ENCODE assay signal across 9 cellular contexts in genomic region chr12:6635856-6636521, GRCh38. TPM values are rescaled to one million over a fixed set of nuclear protein-coding genes. Genes with fewer than 3 reads are reported as not detected.
DNase-seq lines count a peak whose midpoint lies in the region; ATAC-seq and TF ChIP-seq lines count a peak whose summit lies in the region.
"Had no signal": no experiment of that assay in that cellular context is flagged by ENCODE, and none has a peak within 500 bp of the region (broad histone marks: within the 10 kb centered on the region; RNA-seq: fewer than 3 reads in every experiment).

TSS of gene LPAR5 (minus strand) at chr12:6635959. CDS start at chr12:6621248, 14,711 bp downstream.

- ATAC-seq in GM21381 (IDR thresholded peaks at IDR 0.05; ENCODE audit: unreplicated experiment) (peak; percentile 51), natural killer cell (peak; percentile 43 to 54 (median 50))

- no peaks in the 10 kb centered on the region for H3K9me3 ChIP-seq in CD8-positive, alpha-beta memory T cell (ENCODE audit: low read length)
- H3K9me3 ChIP-seq in OCI-LY7 (ENCODE audit: low read length) = no peaks in the 10 kb centered on the region

- H3K9me3 Mint-ChIP-seq in CD8-positive, alpha-beta memory T cell = no peaks in the 10 kb centered on the region
- H3K9me3 Mint-ChIP-seq in dendritic cell treated with granulocyte-macrophage colony-stimulating factor and Interleukin-4, amounts not matched to agents 40 ng/mL and 50 ng/mL, for 4 days = no peaks in the 10 kb centered on the region
- H3K9me3 Mint-ChIP-seq in natural killer cell = no peaks in the 10 kb centered on the region

- POLR2A ChIA-PET in CD8-positive, alpha-beta memory T cell (lab: Charles Lee) = interaction anchor here (1.0 to 3.1 kb wide), 6 partner anchors 8 to 53 kb away, joined by 3 to 18 read pairs (median 7); partner anchors contain the start of gene ZNF384
- POLR2A ChIA-PET in OCI-LY7 (lab: Charles Lee) = interaction anchor here (0.9 to 2.5 kb wide), 8 partner anchors 8 to 53 kb away, joined by 4 to 17 read pairs (median 6); partner anchors contain the start of gene ZNF384

- peak within 1 kb of the TSS; percentile 67 for H3K27ac ChIP-seq in CD8-positive, alpha-beta memory T cell (ENCODE audit: low read depth, low read length)
- peak within 1 kb of the TSS; percentile 72 for H3K27ac ChIP-seq in OCI-LY7 (ENCODE audit: low read depth, low read length, poor library complexity, severe bottlenecking)

- H3K4me2 ChIP-seq in OCI-LY7 (ENCODE audit: low read length) = peak within 1 kb of the TSS; percentile 94

- no peaks in the 10 kb centered on the region for H3K36me3 ChIP-seq in CD8-positive, alpha-beta memory T cell (ENCODE audit: insufficient read depth, low read length)
- H3K36me3 ChIP-seq in OCI-LY7 (ENCODE audit: insufficient read depth, low read length) = no peaks in the 10 kb centered on the region

- H3K36me3 Mint-ChIP-seq in CD8-positive, alpha-beta memory T cell = peaks cover 0 to 8% (median 0%) of the 10 kb centered on the region in 3 donors
- no peaks in the 10 kb centered on the region for H3K36me3 Mint-ChIP-seq in dendritic cell treated with granulocyte-macrophage colony-stimulating factor and Interleukin-4, amounts not matched to agents 40 ng/mL and 50 ng/mL, for 4 days (ENCODE audit: low read depth)
- H3K36me3 Mint-ChIP-seq in natural killer cell = no peaks in the 10 kb centered on the region

- CTCF ChIA-PET in CD8-positive, alpha-beta memory T cell (lab: Charles Lee) = interaction anchor here (0.8 to 1.9 kb wide), 9 partner anchors 8 to 309 kb away, joined by 3 to 5 read pairs (median 4); partner anchors contain the start of gene ZNF384
- CTCF ChIA-PET in OCI-LY7 (lab: Charles Lee; ENCODE audit: unreplicated experiment) = interaction anchor here (1.2 to 1.7 kb wide), 2 partner anchors 8 to 22 kb away, joined by 4 to 7 read pairs; no protein-coding TSS in a partner anchor

- no peaks in the 10 kb centered on the region for H3K27me3 Mint-ChIP-seq in CD8-positive, alpha-beta memory T cell
- peaks cover 3% of the 10 kb centered on the region for H3K27me3 Mint-ChIP-seq in dendritic cell treated with granulocyte-macrophage colony-stimulating factor and Interleukin-4, amounts not matched to agents 40 ng/mL and 50 ng/mL, for 4 days
- no peaks in the 10 kb centered on the region for H3K27me3 Mint-ChIP-seq in natural killer cell (ENCODE audit: low read depth in 2 of 2)

- H3K79me2 ChIP-seq in OCI-LY7 (ENCODE audit: insufficient read depth, low read depth, low read length) = peaks cover 8% of the 10 kb centered on the region; the same call in 1 of the 2 replicates

- peak within 1 kb of the TSS; percentile 91 to 96 (median 94) for H3K27ac Mint-ChIP-seq in CD8-positive, alpha-beta memory T cell
- H3K27ac Mint-ChIP-seq in dendritic cell treated with granulocyte-macrophage colony-stimulating factor and Interleukin-4, amounts not matched to agents 40 ng/mL and 50 ng/mL, for 4 days = peak within 1 kb of the TSS; percentile 85
- peak within 1 kb of the TSS; percentile 91 to 93 for H3K27ac Mint-ChIP-seq in natural killer cell

- H3K4me3 Mint-ChIP-seq in CD8-positive, alpha-beta memory T cell = peak within 1 kb of the TSS; percentile 79 to 93 (median 88)
- peak within 1 kb of the TSS; percentile 44 for H3K4me3 Mint-ChIP-seq in dendritic cell treated with granulocyte-macrophage colony-stimulating factor and Interleukin-4, amounts not matched to agents 40 ng/mL and 50 ng/mL, for 4 days
- peak within 1 kb of the TSS; percentile 86 for H3K4me3 Mint-ChIP-seq in natural killer cell

- BruUV-seq in OCI-LY7 (replicated peaks; lab: Mats Ljungman, UMichigan) = no TSS peak

- peak in 4 of 5 donors; percentile 31 to 66 (median 34) for DNase-seq in CD8-positive, alpha-beta memory T cell
- DNase-seq in OCI-LY7 (ENCODE audit: low spot score) = peak; percentile 72
- peak; percentile 31 for DNase-seq in natural killer cell
- no peak for DNase-seq in HCEC 1CT
- DNase-seq in NCI-H446 (lab: John Stamatoyannopoulos, UW) = no peak
- DNase-seq in dermis blood vessel endothelial cell = no peak

- H2AFZ ChIP-seq in OCI-LY7 (ENCODE audit: low read length) = peak within 1 kb of the TSS; percentile 38

- peaks cover 32% of the 10 kb centered on the region for H3K4me1 ChIP-seq in CD8-positive, alpha-beta memory T cell (ENCODE audit: insufficient read depth, low read length)
- H3K4me1 ChIP-seq in OCI-LY7 (ENCODE audit: insufficient read depth, low read length, poor library complexity, severe bottlenecking) = peaks cover 85% of the 10 kb centered on the region

- no peak for TF ChIP-seq CTCF in OCI-LY7 (conservative IDR thresholded peaks at IDR 0.05; ENCODE audit: low read length)
- TF ChIP-seq CTCF in natural killer cell (IDR thresholded peaks at IDR 0.05) = no peak

- no peaks in the 10 kb centered on the region for H4K20me1 ChIP-seq in OCI-LY7 (ENCODE audit: insufficient read depth, low read length)

- no peaks in the 10 kb centered on the region for H3K9me2 ChIP-seq in OCI-LY7 (ENCODE audit: insufficient read depth, low read length)

- H3K27me3 ChIP-seq in CD8-positive, alpha-beta memory T cell (ENCODE audit: insufficient read depth, low read length, poor library complexity, severe bottlenecking) = no peaks in the 10 kb centered on the region

- peaks cover 49 to 54% (median 50%) of the 10 kb centered on the region in 3 donors for H3K4me1 Mint-ChIP-seq in CD8-positive, alpha-beta memory T cell
- peaks cover 85% of the 10 kb centered on the region for H3K4me1 Mint-ChIP-seq in dendritic cell treated with granulocyte-macrophage colony-stimulating factor and Interleukin-4, amounts not matched to agents 40 ng/mL and 50 ng/mL, for 4 days (ENCODE audit: low read depth)
- H3K4me1 Mint-ChIP-seq in natural killer cell = peaks cover 49 to 51% of the 10 kb centered on the region in 2 donors

- peak within 1 kb of the TSS; percentile 42 for H3K4me3 ChIP-seq in CD8-positive, alpha-beta memory T cell (ENCODE audit: low read length)
- H3K4me3 ChIP-seq in OCI-LY7 (ENCODE audit: low read depth, low read length, poor library complexity, severe bottlenecking) = peak within 1 kb of the TSS; percentile 59

- intact Hi-C loops in OCI-LY7 (cut with micrococcal nuclease; ENCODE audit: unreplicated experiment) (no loop called here), natural killer cell (cut with micrococcal nuclease) (loop anchor here (2.0 kb wide), 1 partner anchor 27 kb away; the partner anchor contains the start of gene ING4)
- intact Hi-C loops in dendritic cell treated with granulocyte-macrophage colony-stimulating factor and Interleukin-4, amounts not matched to agents 40 ng/mL and 50 ng/mL, for 4 days (cut with micrococcal nuclease) = no loop called here

RNA-seq across cellular contexts. Expression of gene LPAR5, which starts in this region (rescaled TPM):
- 10 to 100 TPM; 10.6 to 11.4 TPM for total RNA-seq in CD8-positive, alpha-beta memory T cell
- 26.5 TPM for polyA plus RNA-seq in CD8-positive, alpha-beta memory T cell
- total RNA-seq in OCI-LY7 (2014; rRNA removed; shearing (Covaris generic)) = 7.7 and 14.4 TPM in 2 replicates
- 25.3 and 25.6 TPM in 2 replicates for total RNA-seq in OCI-LY7 (2022)
- total RNA-seq in natural killer cell = 10 to 100 TPM in 2 of 3 donors, 1 to 10 TPM in 1; 10.0 to 27.8 (median 17.3) TPM
- total RNA-seq in dermis blood vessel endothelial cell = not detected in 2 replicates
- total RNA-seq: glomerular endothelial cell had no signal

Comparison
In these comparisons a context has a peak if more than half of its experiments do, and no peak if none do; other contexts are left out.
1. DNase-seq: peak in CD8-positive, alpha-beta memory T cell (4 of 5), OCI-LY7 (single experiment) and natural killer cell (single experiment); none in HCEC 1CT (single experiment), NCI-H446 (0 of 2) and dermis blood vessel endothelial cell (single experiment).
2. Peak in every context shown above with its lines, with median percentiles within 50 percentile points of each other: H3K27ac Mint-ChIP-seq and H3K4me3 Mint-ChIP-seq.